Comparison of ENCODE assay signal across 30 cellular contexts in the genomic region with DNA sequence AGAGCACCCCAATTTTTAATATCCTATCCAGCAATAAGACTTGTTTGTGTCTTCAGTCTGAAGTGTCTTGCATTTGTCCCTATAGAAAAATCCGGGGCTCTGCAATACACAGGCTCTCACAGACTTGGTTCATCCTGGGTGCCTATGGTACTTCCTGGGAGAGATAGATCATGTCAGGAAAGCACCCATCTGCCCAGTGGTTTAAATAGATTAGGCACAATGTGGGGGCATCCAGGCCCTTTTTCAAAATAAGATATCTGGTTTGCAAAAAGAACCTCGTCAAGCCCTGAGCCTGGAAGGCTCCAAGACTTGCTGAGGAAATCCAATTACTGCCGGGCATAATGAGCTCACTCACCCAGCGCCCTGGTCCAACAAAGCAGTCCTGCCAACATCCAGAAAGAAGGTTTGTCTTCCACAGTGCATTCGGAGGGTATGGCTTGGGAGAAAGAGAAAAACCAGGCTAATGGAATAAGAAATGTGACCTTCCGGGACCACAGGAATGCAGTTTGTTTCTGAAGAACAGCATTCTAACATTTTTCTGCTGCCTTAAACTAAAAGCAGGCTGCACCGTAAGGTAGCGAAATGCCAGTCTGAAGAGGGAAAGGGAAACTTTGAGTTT. TPM values are rescaled to one million over a fixed set of nuclear protein-coding genes. Genes with fewer than 3 reads are reported as not detected.
A peak's percentile ranks its signal among the peaks of the same experiment; 100 is the strongest.
DNase-seq lines count a peak whose midpoint lies in the region; ATAC-seq and TF ChIP-seq lines count a peak whose summit lies in the region.
"Had no signal": no experiment of that assay in that cellular context is flagged by ENCODE, and none has a peak within 500 bp of the region (broad histone marks: within the 10 kb centered on the region; RNA-seq: fewer than 3 reads in every experiment).

No MANE protein-coding gene starts in this region.

- H3K4me1 Mint-ChIP-seq in activated CD8-positive, alpha-beta memory T cell treated with anti-CD3 and anti-CD28 coated beads, Interleukin-2, amount 10 ng/mL, durations not matched to agents 7 days and 5 days: peaks cover 87% of the 10 kb centered on the region
- peaks cover 13% of the 10 kb centered on the region for H3K4me1 Mint-ChIP-seq in mesothelial cell of epicardium
- H3K4me1 Mint-ChIP-seq in activated naive CD8-positive, alpha-beta T cell treated with anti-CD3 and anti-CD28 coated beads, Interleukin-2, amount 50 U/mL, for 24 hours: peaks cover 9% of the 10 kb centered on the region
- H3K4me1 Mint-ChIP-seq: B cell, naive B cell had no signal

- peak overlapping the region; percentile 5 for H3K27ac Mint-ChIP-seq in activated CD8-positive, alpha-beta memory T cell treated with anti-CD3 and anti-CD28 coated beads, Interleukin-2, amount 10 ng/mL, durations not matched to agents 7 days and 5 days
- H3K27ac Mint-ChIP-seq in mesothelial cell of epicardium: peak overlapping the region; percentile 53
- no peak overlapping the region for H3K27ac Mint-ChIP-seq in activated naive CD8-positive, alpha-beta T cell treated with anti-CD3 and anti-CD28 coated beads, Interleukin-2, amount 50 U/mL, for 24 hours
- H3K27ac Mint-ChIP-seq: activated CD4-positive, alpha-beta T cell treated with anti-CD3 and anti-CD28 coated beads, Interleukin-2, amount 10 ng/mL, durations not matched to agents 24 days and 14 days; B cell; dendritic cell treated with granulocyte-macrophage colony-stimulating factor and Interleukin-4, amounts not matched to agents 40 ng/mL and 50 ng/mL, for 4 days had no signal

- H3K4me3 ChIP-seq in choroid plexus epithelial cell (ENCODE audit: low read depth, low read length): no peak overlapping the region
- H3K4me3 ChIP-seq: esophagus muscularis mucosa, hepatocyte, testis, vagina had no signal

- intact Hi-C loops in cardiac septum (cut with DNase I): no loop called here

- DNase-seq in activated CD8-positive, alpha-beta memory T cell treated with anti-CD3 and anti-CD28 coated beads, Interleukin-2, amount 10 ng/mL, durations not matched to agents 7 days and 5 days: no peak
- no peak for DNase-seq in activated CD8-positive, alpha-beta memory T cell treated with anti-CD3 and anti-CD28 coated beads, Interleukin-2, amount 50 U/mL, for 48 hours
- DNase-seq in choroid plexus epithelial cell (ENCODE audit: low read depth) (peak; percentile 36), mesothelial cell of epicardium (ENCODE audit: low spot score in 2 of 2, unreplicated experiment in 2 of 2) (no peak), GM10248 (ENCODE audit: extremely low spot score) (no peak), cardiac septum (ENCODE audit: low spot score) (no peak), NCI-H1105 (lab: John Stamatoyannopoulos, UW) (no peak)
- no peak for DNase-seq in activated naive CD8-positive, alpha-beta T cell treated with anti-CD3 and anti-CD28 coated beads, Interleukin-2, amount 50 U/mL, for 24 hours
- DNase-seq: activated CD4-positive, alpha-beta T cell treated with anti-CD3 and anti-CD28 coated beads, Interleukin-2, amount 10 ng/mL, durations not matched to agents 24 days and 14 days; activated naive CD4-positive, alpha-beta T cell; activated T-cell treated with anti-CD3 and anti-CD28 coated beads, Interleukin-2, amount 50 U/mL, for 48 hours; foreskin melanocyte; Kasumi-1; naive B cell; NCI-H1694; NCI-H510A treated with DMSO at 0.1 percent for 48 hours; NK-92 treated with Interleukin-12 subunit alpha and Interleukin-12 subunit beta, amount 100 ng/mL, for 24 hours; PC-3; retina; stimulated activated CD4-positive, alpha-beta T cell treated with anti-CD3 and anti-CD28 coated beads, Interleukin-4, amount 100 ng/mL, for 1 hour; stimulated activated naive CD4-positive, alpha-beta T cell; testis had no signal

- no peaks in the 10 kb centered on the region for H3K9me3 Mint-ChIP-seq in activated CD8-positive, alpha-beta memory T cell treated with anti-CD3 and anti-CD28 coated beads, Interleukin-2, amount 10 ng/mL, durations not matched to agents 7 days and 5 days (ENCODE audit: low read depth)
- peaks cover 13% of the 10 kb centered on the region for H3K9me3 Mint-ChIP-seq in mesothelial cell of epicardium
- H3K9me3 Mint-ChIP-seq in activated naive CD8-positive, alpha-beta T cell treated with anti-CD3 and anti-CD28 coated beads, Interleukin-2, amount 50 U/mL, for 24 hours: peaks cover 16% of the 10 kb centered on the region
- H3K9me3 Mint-ChIP-seq: dendritic cell treated with granulocyte-macrophage colony-stimulating factor and Interleukin-4, amounts not matched to agents 40 ng/mL and 50 ng/mL, for 4 days had no signal

- peaks cover 63% of the 10 kb centered on the region for H3K36me3 Mint-ChIP-seq in activated CD8-positive, alpha-beta memory T cell treated with anti-CD3 and anti-CD28 coated beads, Interleukin-2, amount 10 ng/mL, durations not matched to agents 7 days and 5 days
- H3K36me3 Mint-ChIP-seq in mesothelial cell of epicardium: no peaks in the 10 kb centered on the region
- no peaks in the 10 kb centered on the region for H3K36me3 Mint-ChIP-seq in activated naive CD8-positive, alpha-beta T cell treated with anti-CD3 and anti-CD28 coated beads, Interleukin-2, amount 50 U/mL, for 24 hours (ENCODE audit: low read depth)

- H3K27me3 Mint-ChIP-seq in activated CD8-positive, alpha-beta memory T cell treated with anti-CD3 and anti-CD28 coated beads, Interleukin-2, amount 10 ng/mL, durations not matched to agents 7 days and 5 days: no peaks in the 10 kb centered on the region
- H3K27me3 Mint-ChIP-seq in mesothelial cell of epicardium (ENCODE audit: low read depth): peaks cover 17% of the 10 kb centered on the region
- H3K27me3 Mint-ChIP-seq in activated naive CD8-positive, alpha-beta T cell treated with anti-CD3 and anti-CD28 coated beads, Interleukin-2, amount 50 U/mL, for 24 hours: peaks cover 11% of the 10 kb centered on the region

- TF ChIP-seq CTCF in choroid plexus epithelial cell (conservative IDR thresholded peaks at IDR 0.05; ENCODE audit: low read depth, low read length) (no peak), mesothelial cell of epicardium (IDR thresholded peaks at IDR 0.05; ENCODE audit: unreplicated experiment) (no peak), GM10248 (IDR thresholded peaks at IDR 0.05; ENCODE audit: control extremely low read depth, extremely low read depth, low read depth, missing control alignments) (no peak)

- POLR2A ChIA-PET in GM10248 (lab: Yijun Ruan, JAX): no interaction called here

- no peak overlapping the region for H3K4me3 Mint-ChIP-seq in activated CD8-positive, alpha-beta memory T cell treated with anti-CD3 and anti-CD28 coated beads, Interleukin-2, amount 10 ng/mL, durations not matched to agents 7 days and 5 days
- no peak overlapping the region for H3K4me3 Mint-ChIP-seq in mesothelial cell of epicardium
- H3K4me3 Mint-ChIP-seq in activated naive CD8-positive, alpha-beta T cell treated with anti-CD3 and anti-CD28 coated beads, Interleukin-2, amount 50 U/mL, for 24 hours: no peak overlapping the region
- H3K4me3 Mint-ChIP-seq: activated CD4-positive, alpha-beta T cell treated with anti-CD3 and anti-CD28 coated beads, Interleukin-2, amount 10 ng/mL, durations not matched to agents 24 days and 14 days; B cell; dendritic cell treated with granulocyte-macrophage colony-stimulating factor and Interleukin-4, amounts not matched to agents 40 ng/mL and 50 ng/mL, for 4 days had no signal

- ATAC-seq in activated CD8-positive, alpha-beta memory T cell treated with anti-CD3 and anti-CD28 coated beads, Interleukin-2, amount 10 ng/mL, durations not matched to agents 7 days and 5 days: no peak
- no peak for ATAC-seq in activated naive CD8-positive, alpha-beta T cell treated with anti-CD3 and anti-CD28 coated beads, Interleukin-2, amount 50 U/mL, for 24 hours
- ATAC-seq: HepG2, PC-3 had no signal

- CTCF ChIA-PET in activated CD8-positive, alpha-beta memory T cell treated with anti-CD3 and anti-CD28 coated beads, Interleukin-2, amount 10 ng/mL, durations not matched to agents 7 days and 5 days (lab: Charles Lee): interaction anchor here (1.3 to 3.9 kb wide), 2 partner anchors 54 to 55 kb away, joined by 4 to 28 read pairs; no protein-coding TSS in a partner anchor
- CTCF ChIA-PET in GM10248 (lab: Yijun Ruan, JAX): no interaction called here

RNA-seq across cellular contexts. Expression of gene JAKMIP1, which starts 11.6 kb away (rescaled TPM):
- total RNA-seq in activated CD8-positive, alpha-beta memory T cell treated with anti-CD3 and anti-CD28 coated beads, Interleukin-2, amount 10 ng/mL, durations not matched to agents 7 days and 5 days: 10 to 100 TPM; 41.7 to 57.8 TPM
- total RNA-seq in mesothelial cell of epicardium (not detected in 3 replicates), cardiac septum (not detected)
- total RNA-seq: bronchial epithelial cell, hepatocyte, HepG2, osteocyte had no signal

Comparison
In these comparisons a context has a peak if more than half of its experiments do, and no peak if none do; other contexts are left out.
1. RNA of gene JAKMIP1, which starts 11.6 kb away (total RNA-seq): 41.7 to 57.8 TPM in activated CD8-positive, alpha-beta memory T cell treated with anti-CD3 and anti-CD28 coated beads, Interleukin-2, amount 10 ng/mL, durations not matched to agents 7 days and 5 days; not detected in mesothelial cell of epicardium and not detected in cardiac septum (single experiment); every median in the first group is over 10 times any median in the second.